5 cellular contexts compared by ENCODE assay signal in genomic region chr1:221051391-221051790, GRCh38.
A peak's percentile ranks its signal among the peaks of the same experiment; 100 is the strongest.
DNase-seq lines count a peak whose midpoint lies in the region; ATAC-seq, FAIRE-seq and TF ChIP-seq lines count a peak whose summit lies in the region.
"Not testable (repeated sequence)": the region's sequence is repeated elsewhere in the genome, so short reads cannot be mapped to it uniquely, and the experiment has no call there.

No MANE protein-coding gene starts in this region.

- peak overlapping the region in 8 of 11 experiments; percentile 10 to 61 (median 42); a peak in 12 of 22 replicates for H3K4me2 ChIP-seq in BLaER1 treated with 17β-estradiol and CSF1 and Interleukin-3, amounts not matched to agents 10 nM and 100 nM
- H3K4me2 ChIP-seq in K562 (ENCODE audit: insufficient read depth, low read length): not testable (repeated sequence)

- peaks cover 23 to 39% (median 29%) of the 10 kb centered on the region in 11 experiments for H3K9me3 ChIP-seq in BLaER1 treated with 17β-estradiol and CSF1 and Interleukin-3, amounts not matched to agents 10 nM and 100 nM (replicated peaks in 1 of 11)
- H3K9me3 ChIP-seq in K562 (replicated peaks; ENCODE audit: control insufficient read depth, insufficient read depth, low read depth, low read length): not testable (repeated sequence)

- not testable (repeated sequence) for TF ChIP-seq EP300 in K562 (IDR thresholded peaks at IDR 0.05; ENCODE audit: low read length)

- ATAC-seq in activated B cell treated with CpG ODN at 0.5 μM for 24 hours (ENCODE audit: low read depth); K562; naive B cell (ENCODE audit: low read depth in 2 of 2): not testable (repeated sequence)

- not testable (repeated sequence) for TF ChIP-seq RAD21 in K562 (CRISPR knock-in tag; conservative IDR thresholded peaks at IDR 0.05 in 1 of 2, IDR thresholded peaks at IDR 0.05 in 1 of 2)

- intact Hi-C loops in activated B cell treated with CpG ODN at 0.5 μM for 24 hours (cut with micrococcal nuclease); K562 (cut with micrococcal nuclease): not testable (repeated sequence)

- not testable (repeated sequence) for H2AFZ ChIP-seq in K562 (ENCODE audit: low read depth, low read length)

- H3K27ac Mint-ChIP-seq in IgD-negative memory B cell: peak overlapping the region in 2 of 3 donors; percentile 2 to 11
- H3K27ac Mint-ChIP-seq in activated B cell treated with CpG ODN at 0.5 μM for 24 hours: not testable (repeated sequence)
- H3K27ac Mint-ChIP-seq in naive B cell: peak overlapping the region in 4 of 6 donors; percentile 9 to 43 (median 28)

- peak overlapping the region in 4 of 11 experiments; percentile 3 to 32 (median 24); a peak in 4 of 22 replicates for H3K27ac ChIP-seq in BLaER1 treated with 17β-estradiol and CSF1 and Interleukin-3, amounts not matched to agents 10 nM and 100 nM
- not testable (repeated sequence) for H3K27ac ChIP-seq in K562 (ENCODE audit: extremely low read depth, low read depth, low read length)

- peak overlapping the region; percentile 1 to 76 (median 38) for H3K4me3 Mint-ChIP-seq in IgD-negative memory B cell
- peak overlapping the region; percentile 49 for H3K4me3 Mint-ChIP-seq in activated B cell treated with CpG ODN at 0.5 μM for 24 hours
- H3K4me3 Mint-ChIP-seq in naive B cell: peak overlapping the region; percentile 3 to 75 (median 48)

- 13% methylated on average over 4 of the region's 4 CpGs for WGBS in K562 (ENCODE audit: insufficient coverage, low coverage, missing lambda C conversion rate)

- not testable (repeated sequence) for H3K36me3 Mint-ChIP-seq in IgD-negative memory B cell
- H3K36me3 Mint-ChIP-seq in activated B cell treated with CpG ODN at 0.5 μM for 24 hours (ENCODE audit: low read depth): peaks cover 23% of the 10 kb centered on the region
- peaks cover 11 to 29% of the 10 kb centered on the region in 2 donors for H3K36me3 Mint-ChIP-seq in naive B cell

- H3K4me1 Mint-ChIP-seq in IgD-negative memory B cell: peaks cover 21 to 44% (median 31%) of the 10 kb centered on the region in 3 donors
- peaks cover 59% of the 10 kb centered on the region for H3K4me1 Mint-ChIP-seq in activated B cell treated with CpG ODN at 0.5 μM for 24 hours
- peaks cover 52 to 58% (median 56%) of the 10 kb centered on the region in 3 donors for H3K4me1 Mint-ChIP-seq in naive B cell

- in situ Hi-C loops in K562 (cut with MboI): not testable (repeated sequence)

- CTCF ChIA-PET in activated B cell treated with CpG ODN at 0.5 μM for 24 hours (lab: Charles Lee); K562 (lab: Yijun Ruan, JAX; ENCODE audit: low intra/inter-chr PET ratio): not testable (repeated sequence)

- not testable (repeated sequence) for BruUV-seq in K562 (replicated peaks; lab: Mats Ljungman, UMichigan)

- not testable (repeated sequence) for H3K4me3 ChIP-seq in BLaER1 treated with 17β-estradiol and CSF1 and Interleukin-3, amounts not matched to agents 10 nM and 100 nM; K562

- not testable (repeated sequence) for H3K27me3 Mint-ChIP-seq in IgD-negative memory B cell, activated B cell treated with CpG ODN at 0.5 μM for 24 hours, naive B cell

- peaks cover 19 to 43% (median 29%) of the 10 kb centered on the region in 10 experiments for H3K4me1 ChIP-seq in BLaER1 treated with 17β-estradiol and CSF1 and Interleukin-3, amounts not matched to agents 10 nM and 100 nM
- peaks cover 4 to 13% of the 10 kb centered on the region in 2 experiments; a peak in 4 of 5 replicates for H3K4me1 ChIP-seq in K562 (replicated peaks in 1 of 2; ENCODE audit: control insufficient read depth in 2 of 2, insufficient read depth in 2 of 2, low read length in 2 of 2)

- not testable (repeated sequence) for H3K9me1 ChIP-seq in K562 (ENCODE audit: control insufficient read depth, insufficient read depth, low read length)

- TF ChIP-seq POLR2A in K562 (conservative IDR thresholded peaks at IDR 0.05): not testable (repeated sequence)

- not testable (repeated sequence) for TF ChIP-seq CTCF in activated B cell treated with CpG ODN at 0.5 μM for 24 hours (IDR thresholded peaks at IDR 0.05); K562 (IDR thresholded peaks at IDR 0.05 in 2 of 3, conservative IDR thresholded peaks at IDR 0.05 in 1 of 3; ENCODE audit: insufficient read depth in 2 of 3, low read depth in 1 of 3, low read length in 3 of 3)

- DNase-seq in activated B cell treated with CpG ODN at 0.5 μM for 24 hours; K562 (ENCODE audit: extremely low read depth in 1 of 4, low spot score in 3 of 4): not testable (repeated sequence)
- peak; percentile 32 for DNase-seq in naive B cell

- POLR2A ChIA-PET in activated B cell treated with CpG ODN at 0.5 μM for 24 hours (lab: Charles Lee): interaction anchor here (0.6 to 1.5 kb wide), 2 partner anchors 18 to 102 kb away, joined by 3 read pairs; no protein-coding TSS in a partner anchor
- POLR2A ChIA-PET in K562 (lab: Yijun Ruan, JAX): not testable (repeated sequence)

- H3K9ac ChIP-seq in BLaER1 treated with 17β-estradiol and CSF1 and Interleukin-3, amounts not matched to agents 10 nM and 100 nM: peak overlapping the region in 1 of 11 experiments; percentile 15; a peak in 1 of 22 replicates
- not testable (repeated sequence) for H3K9ac ChIP-seq in K562 (ENCODE audit: insufficient read depth in 1 of 2, low read depth in 2 of 2, low read length in 2 of 2)

- not testable (repeated sequence) for H3K27me3 ChIP-seq in BLaER1 treated with 17β-estradiol and CSF1 and Interleukin-3, amounts not matched to agents 10 nM and 100 nM; K562 (ENCODE audit: control insufficient read depth in 2 of 2, insufficient read depth in 2 of 2, low read length in 2 of 2)

- peaks cover 5 to 44% (median 41%) of the 10 kb centered on the region in 3 donors for H3K9me3 Mint-ChIP-seq in IgD-negative memory B cell
- peaks cover 19% of the 10 kb centered on the region for H3K9me3 Mint-ChIP-seq in activated B cell treated with CpG ODN at 0.5 μM for 24 hours
- H3K9me3 Mint-ChIP-seq in naive B cell: peaks cover 6 to 40% (median 21%) of the 10 kb centered on the region in 7 donors

- not testable (repeated sequence) for FAIRE-seq in K562 (lab: Jason Lieb, UNC)

- not testable (repeated sequence) for H3K79me2 ChIP-seq in K562 (ENCODE audit: control insufficient read depth, insufficient read depth, low read length)

- not testable (repeated sequence) for H3K36me3 ChIP-seq in BLaER1 treated with 17β-estradiol and CSF1 and Interleukin-3, amounts not matched to agents 10 nM and 100 nM; K562 (ENCODE audit: control insufficient read depth, insufficient read depth, low read length)

- H4K20me1 ChIP-seq in BLaER1 treated with 17β-estradiol and CSF1 and Interleukin-3, amounts not matched to agents 10 nM and 100 nM; K562 (replicated peaks; ENCODE audit: control insufficient read depth, insufficient read depth, low read length): not testable (repeated sequence)

TF ChIP-seq in K562, 482 proteins besides CTCF, POLR2A, EP300 and RAD21:
- peak; percentile 60 for TF ChIP-seq SPI1 (IDR thresholded peaks at IDR 0.05; ENCODE audit: borderline replicate concordance, low read depth, low read length)
